41 cellular contexts compared by ENCODE assay signal in the genomic region with DNA sequence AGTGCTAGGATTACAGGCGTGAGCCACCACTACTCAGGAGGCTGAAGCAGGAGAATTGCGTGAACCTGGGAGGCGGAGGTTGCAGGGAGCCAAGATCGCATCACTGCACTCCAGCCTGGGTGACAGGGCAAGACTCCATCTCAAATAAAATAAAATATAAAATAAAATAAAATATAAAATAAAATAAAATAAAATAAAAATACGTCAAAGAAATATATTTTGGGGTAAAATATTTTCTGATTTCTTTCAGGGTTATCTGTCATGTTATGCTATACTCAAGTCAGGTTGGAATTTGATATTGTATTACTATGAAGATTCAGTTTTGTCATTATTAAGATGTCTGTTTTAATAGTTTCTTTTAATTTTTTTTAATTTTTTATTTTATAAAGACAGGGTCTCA.
"Had no signal": no experiment of that assay in that cellular context is flagged by ENCODE, and none has a peak within 500 bp of the region (broad histone marks: within the 10 kb centered on the region; RNA-seq: fewer than 3 reads in every experiment).

No MANE protein-coding gene starts in this region.

- H3K4me1 Mint-ChIP-seq: activated naive CD4-positive, alpha-beta T cell treated with anti-CD3 and anti-CD28 coated beads, Interleukin-2, amount 10 ng/mL, durations not matched to agents 7 days and 5 days; activated naive CD4-positive, alpha-beta T cell treated with anti-CD3 and anti-CD28 coated beads, Interleukin-2, amount 50 U/mL, for 24 hours; activated naive CD8-positive, alpha-beta T cell treated with anti-CD3 and anti-CD28 coated beads for 36 hours; activated naive CD8-positive, alpha-beta T cell treated with anti-CD3 and anti-CD28 coated beads, Interleukin-2, amount 10 ng/mL, durations not matched to agents 7 days and 5 days; activated naive CD8-positive, alpha-beta T cell treated with anti-CD3 and anti-CD28 coated beads, Interleukin-2, amount 50 U/mL, for 24 hours; activated T-helper 17 cell treated with anti-CD3 and anti-CD28 coated beads, Interleukin-2, amount 50 U/mL, for 72 hours; brain; central memory CD8-positive, alpha-beta T cell had no signal

- H3K4me3 Mint-ChIP-seq: activated naive CD4-positive, alpha-beta T cell treated with anti-CD3 and anti-CD28 coated beads for 36 hours; activated naive CD4-positive, alpha-beta T cell treated with anti-CD3 and anti-CD28 coated beads, Interleukin-2, amount 10 ng/mL, durations not matched to agents 7 days and 5 days; activated naive CD4-positive, alpha-beta T cell treated with anti-CD3 and anti-CD28 coated beads, Interleukin-2, amount 50 U/mL, for 24 hours; activated naive CD8-positive, alpha-beta T cell; activated naive CD8-positive, alpha-beta T cell treated with anti-CD3 and anti-CD28 coated beads for 36 hours; activated naive CD8-positive, alpha-beta T cell treated with anti-CD3 and anti-CD28 coated beads, Interleukin-2, amount 10 ng/mL, durations not matched to agents 7 days and 5 days; activated naive CD8-positive, alpha-beta T cell treated with anti-CD3 and anti-CD28 coated beads, Interleukin-2, amount 50 U/mL, for 24 hours; activated T-cell treated with anti-CD3 and anti-CD28 coated beads, Interleukin-2, amount 50 U/mL, for 24 hours; activated T-cell treated with anti-CD3 and anti-CD28 coated beads, Interleukin-2, amount 50 U/mL, for 4 hours; activated T-cell treated with anti-CD3 and anti-CD28 coated beads, Interleukin-2, amount 50 U/mL, for 72 hours; activated T-helper 1 cell treated with anti-CD3 and anti-CD28 coated beads, Interleukin-12 subunit alpha, Interleukin-12 subunit beta, Interleukin-2, Interleukin-4 antibody, amounts not matched to agents 30 ng/mL and 10 ng/mL and 1 ng/mL, durations not matched to agents 14 hours and 24 hours and 36 hours; activated T-helper 17 cell treated with anti-CD3 and anti-CD28 coated beads, Interleukin-2, amount 50 U/mL, for 72 hours; brain; central memory CD8-positive, alpha-beta T cell had no signal

- DNase-seq: activated effector memory CD4-positive, alpha-beta T cell treated with anti-CD3 and anti-CD28 coated beads, Interleukin-2, amount 50 U/mL, for 16 hours; activated effector memory CD4-positive, alpha-beta T cell treated with Interleukin-2 at 50 U/mL for 16 hours; activated gamma-delta T cell; activated gamma-delta T cell treated with Interleukin-2 at 50 U/mL for 16 hours; activated naive CD4-positive, alpha-beta T cell; activated naive CD4-positive, alpha-beta T cell treated with anti-CD3 and anti-CD28 coated beads for 36 hours; activated naive CD4-positive, alpha-beta T cell treated with anti-CD3 and anti-CD28 coated beads, Interleukin-2, amount 10 ng/mL, durations not matched to agents 7 days and 5 days; activated naive CD4-positive, alpha-beta T cell treated with anti-CD3 and anti-CD28 coated beads, Interleukin-2, amount 50 U/mL, for 16 hours; activated naive CD4-positive, alpha-beta T cell treated with Interleukin-2 at 50 U/mL for 16 hours; activated naive CD8-positive, alpha-beta T cell treated with anti-CD3 and anti-CD28 coated beads for 36 hours; activated naive CD8-positive, alpha-beta T cell treated with anti-CD3 and anti-CD28 coated beads, Interleukin-2, amount 10 ng/mL, durations not matched to agents 7 days and 5 days; activated naive CD8-positive, alpha-beta T cell treated with anti-CD3 and anti-CD28 coated beads, Interleukin-2, amount 50 U/mL, for 24 hours; activated T-cell treated with anti-CD3 and anti-CD28 coated beads for 4 hours; activated T-cell treated with anti-CD3 and anti-CD28 coated beads, Interleukin-2, amount 50 U/mL, for 1 hour; activated T-cell treated with anti-CD3 and anti-CD28 coated beads, Interleukin-2, amount 50 U/mL, for 24 hours; activated T-cell treated with anti-CD3 and anti-CD28 coated beads, Interleukin-2, amount 50 U/mL, for 4 hours; activated T-cell treated with anti-CD3 and anti-CD28 coated beads, Interleukin-2, amount 50 U/mL, for 48 hours; activated T-cell treated with anti-CD3 and anti-CD28 coated beads, Interleukin-2, amount 50 U/mL, for 72 hours; adrenal gland; amniotic stem cell; amygdala; anterior cingulate cortex; aorta; body of pancreas; brain microvascular endothelial cell; caudate nucleus; central memory CD4-positive, alpha-beta T cell; cerebellar nuclear complex had no signal

- H3K27ac Mint-ChIP-seq: activated naive CD4-positive, alpha-beta T cell treated with anti-CD3 and anti-CD28 coated beads for 36 hours; activated naive CD4-positive, alpha-beta T cell treated with anti-CD3 and anti-CD28 coated beads, Interleukin-2, amount 10 ng/mL, durations not matched to agents 7 days and 5 days; activated naive CD4-positive, alpha-beta T cell treated with anti-CD3 and anti-CD28 coated beads, Interleukin-2, amount 50 U/mL, for 24 hours; activated naive CD4-positive, alpha-beta T cell treated with anti-CD3 and anti-CD28 coated beads, Interleukin-2, amount 50 U/mL, for 72 hours; activated naive CD8-positive, alpha-beta T cell; activated naive CD8-positive, alpha-beta T cell treated with anti-CD3 and anti-CD28 coated beads for 36 hours; activated naive CD8-positive, alpha-beta T cell treated with anti-CD3 and anti-CD28 coated beads, Interleukin-2, amount 10 ng/mL, durations not matched to agents 7 days and 5 days; activated naive CD8-positive, alpha-beta T cell treated with anti-CD3 and anti-CD28 coated beads, Interleukin-2, amount 50 U/mL, for 24 hours; activated T-cell treated with anti-CD3 and anti-CD28 coated beads, Interleukin-2, amount 50 U/mL, for 24 hours; activated T-cell treated with anti-CD3 and anti-CD28 coated beads, Interleukin-2, amount 50 U/mL, for 72 hours; activated T-helper 1 cell treated with anti-CD3 and anti-CD28 coated beads, Interleukin-12 subunit alpha, Interleukin-12 subunit beta, Interleukin-2, Interleukin-4 antibody, amounts not matched to agents 30 ng/mL and 10 ng/mL and 1 ng/mL, durations not matched to agents 14 hours and 24 hours and 36 hours; activated T-helper 17 cell treated with anti-CD3 and anti-CD28 coated beads, Interleukin-2, amount 50 U/mL, for 72 hours; activated T-helper 2 cell treated with anti-CD3 and anti-CD28 coated beads, Interferon-gamma antibody, Interleukin-2, Interleukin-4, amounts not matched to agents 10 μg/mL and 5 μg/mL and 100 μg/mL, durations not matched to agents 14 hours and 24 hours and 36 hours; brain had no signal

- FAIRE-seq: astrocyte, bronchial epithelial cell had no signal

- H3K27ac ChIP-seq: adrenal gland, ascending aorta, body of pancreas, brain microvascular endothelial cell, breast epithelium, cardiac muscle cell had no signal

- H3K36me3 Mint-ChIP-seq: activated naive CD4-positive, alpha-beta T cell treated with anti-CD3 and anti-CD28 coated beads, Interleukin-2, amount 10 ng/mL, durations not matched to agents 7 days and 5 days; activated naive CD4-positive, alpha-beta T cell treated with anti-CD3 and anti-CD28 coated beads, Interleukin-2, amount 50 U/mL, for 24 hours; activated naive CD4-positive, alpha-beta T cell treated with anti-CD3 and anti-CD28 coated beads, Interleukin-2, amount 50 U/mL, for 72 hours; activated naive CD8-positive, alpha-beta T cell; activated naive CD8-positive, alpha-beta T cell treated with anti-CD3 and anti-CD28 coated beads for 36 hours; activated naive CD8-positive, alpha-beta T cell treated with anti-CD3 and anti-CD28 coated beads, Interleukin-2, amount 10 ng/mL, durations not matched to agents 7 days and 5 days; brain had no signal

- H3K27me3 ChIP-seq: adrenal gland, ascending aorta, body of pancreas, brain microvascular endothelial cell, breast epithelium, cardiac muscle cell had no signal

- H3K4me1 ChIP-seq: adrenal gland, ascending aorta, body of pancreas, breast epithelium had no signal

- ATAC-seq: activated naive CD4-positive, alpha-beta T cell treated with anti-CD3 and anti-CD28 coated beads, Interleukin-2, amount 50 U/mL, for 72 hours; activated naive CD8-positive, alpha-beta T cell treated with anti-CD3 and anti-CD28 coated beads, Interleukin-2, amount 50 U/mL, for 24 hours; activated T-cell treated with anti-CD3 and anti-CD28 coated beads, Interleukin-2, amount 50 U/mL, for 4 hours; activated T-cell treated with anti-CD3 and anti-CD28 coated beads, Interleukin-2, amount 50 U/mL, for 72 hours; activated T-helper 17 cell treated with anti-CD3 and anti-CD28 coated beads, Interleukin-2, amount 50 U/mL, for 72 hours; body of pancreas had no signal

- H3K9me3 Mint-ChIP-seq: activated naive CD4-positive, alpha-beta T cell treated with anti-CD3 and anti-CD28 coated beads for 36 hours; activated naive CD4-positive, alpha-beta T cell treated with anti-CD3 and anti-CD28 coated beads, Interleukin-2, amount 10 ng/mL, durations not matched to agents 7 days and 5 days; activated naive CD4-positive, alpha-beta T cell treated with anti-CD3 and anti-CD28 coated beads, Interleukin-2, amount 50 U/mL, for 24 hours; activated naive CD8-positive, alpha-beta T cell treated with anti-CD3 and anti-CD28 coated beads for 36 hours; activated naive CD8-positive, alpha-beta T cell treated with anti-CD3 and anti-CD28 coated beads, Interleukin-2, amount 10 ng/mL, durations not matched to agents 7 days and 5 days; activated naive CD8-positive, alpha-beta T cell treated with anti-CD3 and anti-CD28 coated beads, Interleukin-2, amount 50 U/mL, for 24 hours; activated T-cell treated with anti-CD3 and anti-CD28 coated beads, Interleukin-2, amount 50 U/mL, for 24 hours; activated T-cell treated with anti-CD3 and anti-CD28 coated beads, Interleukin-2, amount 50 U/mL, for 4 hours; activated T-cell treated with anti-CD3 and anti-CD28 coated beads, Interleukin-2, amount 50 U/mL, for 72 hours; activated T-helper 1 cell treated with anti-CD3 and anti-CD28 coated beads, Interleukin-12 subunit alpha, Interleukin-12 subunit beta, Interleukin-2, Interleukin-4 antibody, amounts not matched to agents 30 ng/mL and 10 ng/mL and 1 ng/mL, durations not matched to agents 14 hours and 24 hours and 36 hours; activated T-helper 17 cell treated with anti-CD3 and anti-CD28 coated beads, Interleukin-2, amount 50 U/mL, for 72 hours; activated T-helper 2 cell treated with anti-CD3 and anti-CD28 coated beads, Interferon-gamma antibody, Interleukin-2, Interleukin-4, amounts not matched to agents 10 μg/mL and 5 μg/mL and 100 μg/mL, durations not matched to agents 14 hours and 24 hours and 36 hours; central memory CD8-positive, alpha-beta T cell had no signal
